ENCODE assay signal across 8 cellular contexts in the genomic region with DNA sequence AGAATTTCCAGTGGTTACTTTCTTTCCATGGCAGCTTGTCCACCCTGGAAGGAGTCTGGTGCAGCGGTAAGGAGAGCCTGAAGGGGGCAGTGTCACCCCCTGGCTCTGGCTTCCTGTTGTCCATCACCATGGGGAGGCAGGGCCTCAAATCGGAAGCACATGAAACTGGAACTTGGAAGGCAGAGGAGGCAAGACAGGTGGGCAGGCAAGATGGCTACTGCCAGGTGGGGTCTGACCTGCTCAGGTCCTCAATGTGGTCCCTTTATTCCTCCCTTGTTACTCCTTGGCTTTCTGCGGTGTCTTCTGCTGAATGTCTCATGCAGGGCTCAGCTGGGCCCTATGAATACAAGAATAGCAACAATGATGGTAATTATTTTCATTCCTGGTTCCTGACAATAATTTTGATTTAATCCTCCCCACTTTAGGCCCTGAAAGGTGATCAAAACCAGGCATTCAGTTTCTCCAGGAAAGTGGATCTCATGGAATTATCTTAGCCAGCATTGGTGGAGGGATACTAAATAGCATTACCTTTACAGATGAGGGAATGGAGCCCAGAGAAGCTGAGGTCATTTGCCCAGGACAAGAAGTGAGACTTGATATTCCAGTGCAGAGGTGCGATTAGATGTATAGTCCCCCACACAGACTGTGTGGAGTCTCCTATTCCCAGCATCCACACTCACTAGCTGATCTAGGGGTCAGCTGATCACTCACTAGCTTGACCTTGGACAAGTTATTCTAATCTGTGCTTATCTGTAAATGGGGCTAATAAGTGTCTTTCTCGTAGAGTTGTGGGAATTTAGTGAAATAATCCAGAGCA. TPM values are rescaled to one million over a fixed set of nuclear protein-coding genes. Genes with fewer than 3 reads are reported as not detected.
A peak's percentile ranks its signal among the peaks of the same experiment; 100 is the strongest.
DNase-seq lines count a peak whose midpoint lies in the region; ATAC-seq lines count a peak whose summit lies in the region.

No MANE protein-coding gene starts in this region.

- no peaks in the 10 kb centered on the region for H3K36me3 Mint-ChIP-seq in activated T-helper 2 cell treated with anti-CD3 and anti-CD28 coated beads, Interferon-gamma antibody, Interleukin-2, Interleukin-4, amounts not matched to agents 10 μg/mL and 5 μg/mL and 100 μg/mL, durations not matched to agents 14 hours and 24 hours and 36 hours (ENCODE audit: low read depth)

- peak; percentile 47 for DNase-seq in NCI-H2196 (lab: John Stamatoyannopoulos, UW; ENCODE audit: unreplicated experiment)
- no peak for DNase-seq in NCI-H2196 treated with DMSO at 0.1 percent for 48 hours (lab: John Stamatoyannopoulos, UW; ENCODE audit: unreplicated experiment)
- peak; percentile 62 for DNase-seq in HK-2 (ENCODE audit: unreplicated experiment)
- peak; percentile 60 for DNase-seq in SKM-1 (lab: John Stamatoyannopoulos, UW; ENCODE audit: unreplicated experiment)
- DNase-seq in inferior parietal cortex (ENCODE audit: extremely low spot score) = peak; percentile 24
- DNase-seq in activated T-helper 2 cell treated with anti-CD3 and anti-CD28 coated beads, Interferon-gamma antibody, Interleukin-2, Interleukin-4, amounts not matched to agents 10 μg/mL and 5 μg/mL and 100 μg/mL, durations not matched to agents 14 hours and 24 hours and 36 hours (ENCODE audit: low spot score) = no peak
- DNase-seq in NCI-H1092 (lab: John Stamatoyannopoulos, UW) = no peak

- intact Hi-C loops in activated T-helper 2 cell treated with anti-CD3 and anti-CD28 coated beads, Interferon-gamma antibody, Interleukin-2, Interleukin-4, amounts not matched to agents 10 μg/mL and 5 μg/mL and 100 μg/mL, durations not matched to agents 14 hours and 24 hours and 36 hours (cut with micrococcal nuclease) = no loop called here

- ATAC-seq in GM21576 (IDR thresholded peaks at IDR 0.05; ENCODE audit: unreplicated experiment) = no peak

- no peak overlapping the region for H3K4me3 Mint-ChIP-seq in activated T-helper 2 cell treated with anti-CD3 and anti-CD28 coated beads, Interferon-gamma antibody, Interleukin-2, Interleukin-4, amounts not matched to agents 10 μg/mL and 5 μg/mL and 100 μg/mL, durations not matched to agents 14 hours and 24 hours and 36 hours (ENCODE audit: low read depth)

- H3K4me1 Mint-ChIP-seq in activated T-helper 2 cell treated with anti-CD3 and anti-CD28 coated beads, Interferon-gamma antibody, Interleukin-2, Interleukin-4, amounts not matched to agents 10 μg/mL and 5 μg/mL and 100 μg/mL, durations not matched to agents 14 hours and 24 hours and 36 hours (ENCODE audit: low read depth) = no peaks in the 10 kb centered on the region

- H3K9me3 Mint-ChIP-seq in activated T-helper 2 cell treated with anti-CD3 and anti-CD28 coated beads, Interferon-gamma antibody, Interleukin-2, Interleukin-4, amounts not matched to agents 10 μg/mL and 5 μg/mL and 100 μg/mL, durations not matched to agents 14 hours and 24 hours and 36 hours = no peaks in the 10 kb centered on the region

- no peak overlapping the region for H3K27ac Mint-ChIP-seq in activated T-helper 2 cell treated with anti-CD3 and anti-CD28 coated beads, Interferon-gamma antibody, Interleukin-2, Interleukin-4, amounts not matched to agents 10 μg/mL and 5 μg/mL and 100 μg/mL, durations not matched to agents 14 hours and 24 hours and 36 hours

- H3K27me3 Mint-ChIP-seq in activated T-helper 2 cell treated with anti-CD3 and anti-CD28 coated beads, Interferon-gamma antibody, Interleukin-2, Interleukin-4, amounts not matched to agents 10 μg/mL and 5 μg/mL and 100 μg/mL, durations not matched to agents 14 hours and 24 hours and 36 hours (ENCODE audit: low read depth) = no peaks in the 10 kb centered on the region

RNA-seq across cellular contexts. Expression of gene SNAI1, which starts 17.6 kb away (rescaled TPM):
- 1.3 and 1.6 TPM in 2 replicates for total RNA-seq in activated T-helper 2 cell treated with anti-CD3 and anti-CD28 coated beads, Interferon-gamma antibody, Interleukin-2, Interleukin-4, amounts not matched to agents 10 μg/mL and 5 μg/mL and 100 μg/mL, durations not matched to agents 14 hours and 24 hours and 36 hours

RNA-seq across cellular contexts. Expression of gene RNF114, which starts 29.0 kb away (rescaled TPM):
- total RNA-seq in activated T-helper 2 cell treated with anti-CD3 and anti-CD28 coated beads, Interferon-gamma antibody, Interleukin-2, Interleukin-4, amounts not matched to agents 10 μg/mL and 5 μg/mL and 100 μg/mL, durations not matched to agents 14 hours and 24 hours and 36 hours = 64.0 and 67.6 TPM in 2 replicates

RNA-seq across cellular contexts. Expression of gene SPATA2, which starts 49.8 kb away (rescaled TPM):
- total RNA-seq in activated T-helper 2 cell treated with anti-CD3 and anti-CD28 coated beads, Interferon-gamma antibody, Interleukin-2, Interleukin-4, amounts not matched to agents 10 μg/mL and 5 μg/mL and 100 μg/mL, durations not matched to agents 14 hours and 24 hours and 36 hours = 8.3 and 8.5 TPM in 2 replicates

Comparison
In these comparisons a context has a peak if more than half of its experiments do, and no peak if none do; other contexts are left out.
1. DNase-seq: peak in NCI-H2196 (single experiment), HK-2 (single experiment), SKM-1 (single experiment) and inferior parietal cortex (single experiment); none in NCI-H2196 treated with DMSO at 0.1 percent for 48 hours (single experiment), activated T-helper 2 cell treated with anti-CD3 and anti-CD28 coated beads, Interferon-gamma antibody, Interleukin-2, Interleukin-4, amounts not matched to agents 10 μg/mL and 5 μg/mL and 100 μg/mL, durations not matched to agents 14 hours and 24 hours and 36 hours (single experiment) and NCI-H1092 (single experiment).